ENCODE assay signal across 2 cellular contexts in the genomic region with DNA sequence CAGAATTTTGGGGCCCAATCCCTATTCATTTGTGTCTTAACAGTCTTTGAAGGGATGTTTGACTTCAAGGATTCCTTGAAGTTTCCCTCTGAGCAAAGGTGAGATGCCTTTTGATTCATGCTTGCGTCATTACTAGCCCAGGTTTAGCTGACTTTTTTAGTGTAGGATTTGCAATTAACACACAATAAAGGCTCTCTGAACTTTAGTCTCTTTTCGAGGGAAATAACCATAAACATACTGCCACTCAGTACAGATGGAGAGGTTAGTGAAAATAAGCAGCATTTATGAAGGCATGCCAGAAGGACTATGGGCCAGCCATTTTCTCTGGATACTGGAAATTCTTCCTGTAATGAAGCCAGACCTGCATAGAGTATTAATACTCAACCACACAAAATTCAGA. TPM values are rescaled to one million over a fixed set of nuclear protein-coding genes. Genes with fewer than 3 reads are reported as not detected.
DNase-seq lines count a peak whose midpoint lies in the region; ATAC-seq and TF ChIP-seq lines count a peak whose summit lies in the region.
"Not testable (repeated sequence)": the region's sequence is repeated elsewhere in the genome, so short reads cannot be mapped to it uniquely, and the experiment has no call there.

No MANE protein-coding gene starts in this region.

- intact Hi-C loops in left colon (cut with DNase I, micrococcal nuclease); mucosa of descending colon (cut with DNase I, micrococcal nuclease): not testable (repeated sequence)

- ATAC-seq in left colon, result peak; percentile 84
- peak; percentile 74 for ATAC-seq in mucosa of descending colon

- DNase-seq in left colon, mucosa of descending colon: not testable (repeated sequence)

- H3K4me1 ChIP-seq in mucosa of descending colon (ENCODE audit: low read depth), result not testable (repeated sequence)

- TF ChIP-seq CTCF in mucosa of descending colon (IDR thresholded peaks at IDR 0.05), result not testable (repeated sequence)

- not testable (repeated sequence) for H3K9me3 ChIP-seq in mucosa of descending colon

- not testable (repeated sequence) for H3K36me3 ChIP-seq in mucosa of descending colon (ENCODE audit: low read depth)

- not testable (repeated sequence) for H3K4me3 ChIP-seq in mucosa of descending colon

RNA-seq across cellular contexts. Expression of gene SERF1A, which starts 4.4 kb away (rescaled TPM):
- 1 to 10 TPM; 1.8 to 4.7 TPM for total RNA-seq in left colon
- 1 to 10 TPM; 3.1 to 9.8 (median 6.4) TPM for total RNA-seq in mucosa of descending colon

RNA-seq across cellular contexts. Expression of gene SMN1, which starts 28.8 kb away (rescaled TPM):
- 10 to 100 TPM; 19.3 to 26.5 TPM for total RNA-seq in left colon
- total RNA-seq in mucosa of descending colon, result 10 to 100 TPM; 20.2 to 26.3 (median 24.8) TPM
